10 cellular contexts compared by ENCODE assay signal in genomic region chr19:11191273-11191755, GRCh38. TPM values are rescaled to one million over a fixed set of nuclear protein-coding genes. Genes with fewer than 3 reads are reported as not detected.
DNase-seq lines count a peak whose midpoint lies in the region; ATAC-seq, FAIRE-seq and TF ChIP-seq lines count a peak whose summit lies in the region.
"Had no signal": no experiment of that assay in that cellular context is flagged by ENCODE, and none has a peak within 500 bp of the region (broad histone marks: within the 10 kb centered on the region; RNA-seq: fewer than 3 reads in every experiment).

No MANE protein-coding gene starts in this region.

- no peaks in the 10 kb centered on the region for H3K9me3 ChIP-seq in astrocyte (ENCODE audit: insufficient read depth, low read depth, low read length)
- H3K9me3 ChIP-seq in hepatocyte (ENCODE audit: low read depth): no peaks in the 10 kb centered on the region

- H3K36me3 Mint-ChIP-seq in astrocyte (ENCODE audit: low read depth, unreplicated experiment): peaks cover 20% of the 10 kb centered on the region

- H3K79me2 ChIP-seq in astrocyte (ENCODE audit: insufficient read depth, low read length): peaks cover 32% of the 10 kb centered on the region
- peaks cover 60% of the 10 kb centered on the region for H3K79me2 ChIP-seq in hepatocyte

- H3K4me3 ChIP-seq in astrocyte (ENCODE audit: insufficient read depth, low read depth, low read length): no peak overlapping the region
- H3K4me3 ChIP-seq in hepatocyte: no peak overlapping the region

- no peak overlapping the region for H2AFZ ChIP-seq in astrocyte (ENCODE audit: low read depth, low read length)
- H2AFZ ChIP-seq in hepatocyte: no peak overlapping the region

- H3K4me1 Mint-ChIP-seq in astrocyte (ENCODE audit: low read depth, unreplicated experiment): peaks cover 5% of the 10 kb centered on the region

- H3K36me3 ChIP-seq in astrocyte (ENCODE audit: insufficient read depth, low read length) (peaks cover 5% of the 10 kb centered on the region), hepatocyte (replicated peaks; ENCODE audit: insufficient read depth, low read depth) (no peaks in the 10 kb centered on the region)

- H3K27ac ChIP-seq in astrocyte (ENCODE audit: low read depth, low read length) (no peak overlapping the region), hepatocyte (no peak overlapping the region)

- FAIRE-seq in astrocyte (lab: Jason Lieb, UNC): no peak

- peaks cover 21% of the 10 kb centered on the region for H3K4me1 ChIP-seq in astrocyte (ENCODE audit: insufficient read depth, low read length)
- peaks cover 26% of the 10 kb centered on the region for H3K4me1 ChIP-seq in hepatocyte (ENCODE audit: insufficient read depth)

- ATAC-seq in GM18511 (IDR thresholded peaks at IDR 0.05; ENCODE audit: unreplicated experiment): no peak

- no peaks in the 10 kb centered on the region for H3K27me3 Mint-ChIP-seq in astrocyte (ENCODE audit: low read depth, unreplicated experiment)

- H3K27ac Mint-ChIP-seq in astrocyte (ENCODE audit: unreplicated experiment): no peak overlapping the region

- TF ChIP-seq CTCF in astrocyte (IDR thresholded peaks at IDR 0.05; ENCODE audit: insufficient read depth, low read depth, low read length): no peak
- no peak for TF ChIP-seq CTCF in hepatocyte (IDR thresholded peaks at IDR 0.05; ENCODE audit: poor library complexity)

- H3K9ac ChIP-seq in astrocyte (ENCODE audit: low read length): no peak overlapping the region

- peaks cover 3% of the 10 kb centered on the region for H3K9me3 Mint-ChIP-seq in astrocyte (ENCODE audit: unreplicated experiment)

- WGBS in hepatocyte (ENCODE audit: low lambda C conversion rate, missing lambda C conversion rate): 84% methylated on average over 8 of the region's 8 CpGs

- H4K20me1 ChIP-seq in astrocyte (ENCODE audit: insufficient read depth, low read length): peaks cover 17% of the 10 kb centered on the region
- no peaks in the 10 kb centered on the region for H4K20me1 ChIP-seq in hepatocyte (ENCODE audit: insufficient read depth, poor library complexity, severe bottlenecking)

- DNase-seq in NCI-H524 (lab: John Stamatoyannopoulos, UW): peak; percentile 24 to 53
- no peak for DNase-seq in NCI-H524 treated with DMSO at 0.1 percent for 48 hours (lab: John Stamatoyannopoulos, UW)
- peak; percentile 20 for DNase-seq in astrocyte (ENCODE audit: low read depth)
- DNase-seq in islet precursor cell: peak; percentile 81
- peak; percentile 72 for DNase-seq in ureter (ENCODE audit: low spot score)
- no peak for DNase-seq in hepatocyte (ENCODE audit: low spot score)
- DNase-seq in NCI-H1105 treated with DMSO at 0.1 percent for 48 hours (lab: John Stamatoyannopoulos, UW): no peak
- DNase-seq: midbrain had no signal

- H3K27me3 ChIP-seq in astrocyte (ENCODE audit: insufficient read depth, low read length) (no peaks in the 10 kb centered on the region), hepatocyte (no peaks in the 10 kb centered on the region)

- peak overlapping the region; percentile 7 for H3K4me2 ChIP-seq in astrocyte (ENCODE audit: low read length)
- no peak overlapping the region for H3K4me2 ChIP-seq in hepatocyte

- no peaks in the 10 kb centered on the region for H3K9me2 ChIP-seq in hepatocyte (replicated peaks; ENCODE audit: insufficient read depth)

- peak overlapping the region; percentile 20 for H3K4me3 Mint-ChIP-seq in astrocyte (ENCODE audit: unreplicated experiment)

RNA-seq across cellular contexts. Expression of gene KANK2, which starts 6.0 kb away (rescaled TPM):
- 50.3 and 55.2 TPM in 2 replicates for total RNA-seq in astrocyte
- total RNA-seq in ureter: 170 TPM
- 58.3 and 60.3 TPM in 2 replicates for total RNA-seq in hepatocyte
- polyA plus RNA-seq in hepatocyte: 35.2 and 39.6 TPM in 2 replicates

RNA-seq across cellular contexts. Expression of gene SPC24, which starts 35.7 kb away (rescaled TPM):
- total RNA-seq in astrocyte (2.0 and 3.2 TPM in 2 replicates), ureter (1.4 TPM), hepatocyte (9.0 and 11.5 TPM in 2 replicates)
- polyA plus RNA-seq in hepatocyte: 5.2 and 8.8 TPM in 2 replicates

RNA-seq across cellular contexts. Expression of gene ANGPTL8, which starts 48.1 kb away (rescaled TPM):
- total RNA-seq in astrocyte: not detected in 2 replicates
- not detected for total RNA-seq in ureter
- 24.9 and 25.5 TPM in 2 replicates for total RNA-seq in hepatocyte
- polyA plus RNA-seq in hepatocyte: 14.4 and 20.8 TPM in 2 replicates
- total RNA-seq: activated CD8-positive, alpha-beta memory T cell treated with anti-CD3 and anti-CD28 coated beads for 36 hours had no signal

Comparison
In these comparisons a context has a peak if more than half of its experiments do, and no peak if none do; other contexts are left out.
1. DNase-seq: peak in NCI-H524 (2 of 2), astrocyte (single experiment), islet precursor cell (single experiment) and ureter (single experiment); none in NCI-H524 treated with DMSO at 0.1 percent for 48 hours (single experiment), hepatocyte (single experiment) and NCI-H1105 treated with DMSO at 0.1 percent for 48 hours (single experiment).
2. RNA of gene ANGPTL8, which starts 48.1 kb away (total RNA-seq): 24.9 to 25.5 TPM in hepatocyte; not detected in ureter (single experiment) and not detected in astrocyte; every median in the first group is over 10 times any median in the second.